8 cellular contexts compared by ENCODE assay signal in genomic region chrX:48802813-48803261, GRCh38. TPM values are rescaled to one million over a fixed set of nuclear protein-coding genes. Genes with fewer than 3 reads are reported as not detected.
A peak's percentile ranks its signal among the peaks of the same experiment; 100 is the strongest.
DNase-seq lines count a peak whose midpoint lies in the region; TF ChIP-seq lines count a peak whose summit lies in the region.

No MANE protein-coding gene starts in this region.

- peak; percentile 10 for DNase-seq in ACHN
- DNase-seq in Jurkat, Clone E6-1 (ENCODE audit: low read depth, low spot score) = no peak
- peak; percentile 0 to 3 for DNase-seq in cardiac fibroblast (ENCODE audit: low read depth in 2 of 2)
- peak; percentile 29 for DNase-seq in myocyte (ENCODE audit: low read depth)
- DNase-seq in cerebellar cortex (ENCODE audit: low spot score) = no peak
- no peak for DNase-seq in 8988T
- DNase-seq in DMS53 treated with DMSO at 0.1 percent for 48 hours (lab: John Stamatoyannopoulos, UW; ENCODE audit: unreplicated experiment) = no peak
- no peak for DNase-seq in middle frontal gyrus (ENCODE audit: extremely low spot score, low spot score)

- in situ Hi-C loops in ACHN (cut with HindIII; ENCODE audit: low pct_ligation_motif_present, low pct_unique_long_range_greater_than_20kb, low sequenced_read_pairs) = no loop called here

- H3K4me3 ChIP-seq in Jurkat, Clone E6-1 (ENCODE audit: low read length) = peak overlapping the region; percentile 75
- peak overlapping the region; percentile 56 to 68 for H3K4me3 ChIP-seq in cardiac fibroblast (replicated peaks in 1 of 2; ENCODE audit: low read depth in 2 of 2, low read length in 2 of 2)

- no peak for TF ChIP-seq CTCF in cardiac fibroblast (IDR thresholded peaks at IDR 0.05; ENCODE audit: low read depth, low read length)

RNA-seq across cellular contexts. Expression of gene HDAC6, which starts 1.0 kb away (rescaled TPM):
- polyA plus RNA-seq in Jurkat, Clone E6-1 (2012; ENCODE audit: insufficient read depth, insufficient read length) = 140 TPM
- 60.8 and 75.5 TPM in 2 replicates for total RNA-seq in myocyte
- polyA plus RNA-seq in myocyte (2012) = 52.8 TPM

RNA-seq across cellular contexts. Expression of gene GATA1, which starts 16.4 kb away (rescaled TPM):
- not detected for polyA plus RNA-seq in Jurkat, Clone E6-1 (2012; ENCODE audit: insufficient read depth, insufficient read length)
- total RNA-seq in myocyte = not detected in 2 replicates
- not detected for polyA plus RNA-seq in myocyte (2012)

RNA-seq across cellular contexts. Expression of gene ERAS, which starts 23.5 kb away (rescaled TPM):
- polyA plus RNA-seq in Jurkat, Clone E6-1 (2012; ENCODE audit: insufficient read depth, insufficient read length) = not detected
- total RNA-seq in myocyte = not detected in 2 replicates
- polyA plus RNA-seq in myocyte (2012) = 0.06 TPM

RNA-seq across cellular contexts. Expression of gene PCSK1N, which starts 32.6 kb away (rescaled TPM):
- not detected for polyA plus RNA-seq in Jurkat, Clone E6-1 (2012; ENCODE audit: insufficient read depth, insufficient read length)
- 1.8 and 5.4 TPM in 2 replicates for total RNA-seq in myocyte
- polyA plus RNA-seq in myocyte (2012) = 14.2 TPM

RNA-seq across cellular contexts. Expression of gene GLOD5, which starts 41.3 kb away (rescaled TPM):
- not detected for polyA plus RNA-seq in Jurkat, Clone E6-1 (2012; ENCODE audit: insufficient read depth, insufficient read length)
- not detected in 2 replicates for total RNA-seq in myocyte
- polyA plus RNA-seq in myocyte (2012) = not detected

Comparison
In these comparisons a context has a peak if more than half of its experiments do, and no peak if none do; other contexts are left out.
1. DNase-seq: peak in ACHN (single experiment), cardiac fibroblast (2 of 2) and myocyte (single experiment); none in Jurkat, Clone E6-1 (single experiment), cerebellar cortex (single experiment), 8988T (single experiment), DMS53 treated with DMSO at 0.1 percent for 48 hours (single experiment) and middle frontal gyrus (single experiment).